17 cellular contexts compared by ENCODE assay signal in genomic region chr9:134181648-134182034, GRCh38. TPM values are rescaled to one million over a fixed set of nuclear protein-coding genes. Genes with fewer than 3 reads are reported as not detected.
DNase-seq lines count a peak whose midpoint lies in the region; ATAC-seq and TF ChIP-seq lines count a peak whose summit lies in the region.
"Had no signal": no experiment of that assay in that cellular context is flagged by ENCODE, and none has a peak within 500 bp of the region (broad histone marks: within the 10 kb centered on the region; RNA-seq: fewer than 3 reads in every experiment).

No MANE protein-coding gene starts in this region.

- H3K4me3 Mint-ChIP-seq in activated CD8-positive, alpha-beta memory T cell treated with anti-CD3 and anti-CD28 coated beads, Interleukin-2, amount 10 ng/mL, durations not matched to agents 7 days and 5 days, result peak overlapping the region; percentile 14
- H3K4me3 Mint-ChIP-seq in brain, result no peak overlapping the region

- no peaks in the 10 kb centered on the region for H4K20me1 ChIP-seq in KMS-11 (ENCODE audit: insufficient read depth)

- DNase-seq in activated CD8-positive, alpha-beta memory T cell treated with anti-CD3 and anti-CD28 coated beads, Interleukin-2, amount 10 ng/mL, durations not matched to agents 7 days and 5 days, result peak; percentile 66
- no peak for DNase-seq in activated CD8-positive, alpha-beta memory T cell treated with anti-CD3 and anti-CD28 coated beads, Interleukin-2, amount 50 U/mL, for 4 hours
- peak; percentile 58 for DNase-seq in posterior vena cava (ENCODE audit: low spot score)
- no peak for DNase-seq in dedifferentiated amniotic fluid mesenchymal stem cell (ENCODE audit: extremely low spot score)
- no peak for DNase-seq in NCI-H774 (lab: John Stamatoyannopoulos, UW)
- DNase-seq: activated CD4-positive, alpha-beta T cell treated with anti-CD3 and anti-CD28 coated beads, Interleukin-2, amount 50 U/mL, for 48 hours; Calu3; GF-D8; SHP77 had no signal

- H3K4me1 ChIP-seq in KMS-11 (ENCODE audit: low read depth, poor library complexity, severe bottlenecking), result peaks cover 30% of the 10 kb centered on the region
- H3K4me1 ChIP-seq: A549 had no signal

- H3K27me3 Mint-ChIP-seq in activated CD8-positive, alpha-beta memory T cell treated with anti-CD3 and anti-CD28 coated beads, Interleukin-2, amount 10 ng/mL, durations not matched to agents 7 days and 5 days, result peaks cover 18% of the 10 kb centered on the region
- H3K27me3 Mint-ChIP-seq in brain, result peaks cover 10% of the 10 kb centered on the region

- peak overlapping the region; percentile 17; the same call in 1 of the 2 replicates for H2AFZ ChIP-seq in KMS-11 (ENCODE audit: low read depth)

- H3K36me3 ChIP-seq in KMS-11 (ENCODE audit: insufficient read depth), result no peaks in the 10 kb centered on the region
- H3K36me3 ChIP-seq: upper lobe of left lung had no signal

- H3K4me1 Mint-ChIP-seq in activated CD8-positive, alpha-beta memory T cell treated with anti-CD3 and anti-CD28 coated beads, Interleukin-2, amount 10 ng/mL, durations not matched to agents 7 days and 5 days, result peaks cover 35% of the 10 kb centered on the region
- peaks cover 26% of the 10 kb centered on the region for H3K4me1 Mint-ChIP-seq in brain

- H3K9me3 Mint-ChIP-seq in activated CD8-positive, alpha-beta memory T cell treated with anti-CD3 and anti-CD28 coated beads, Interleukin-2, amount 10 ng/mL, durations not matched to agents 7 days and 5 days (ENCODE audit: low read depth), result peaks cover 7% of the 10 kb centered on the region
- H3K9me3 Mint-ChIP-seq in brain, result peaks cover 0 to 10% (median 0%) of the 10 kb centered on the region in 5 experiments

- peak overlapping the region; percentile 56 for H3K4me2 ChIP-seq in KMS-11
- H3K4me2 ChIP-seq: A549 had no signal

- H3K27ac ChIP-seq in KMS-11, result peak overlapping the region; percentile 50; the same call in 1 of the 2 replicates
- H3K27ac ChIP-seq: A549, epithelial cell of prostate, psoas muscle, upper lobe of left lung had no signal

- no peak overlapping the region for H3K4me3 ChIP-seq in KMS-11 (IDR thresholded peaks at IDR 0.05; ENCODE audit: insufficient read depth, low read depth, low read length)
- H3K4me3 ChIP-seq: A549, psoas muscle, upper lobe of left lung had no signal

- H3K36me3 Mint-ChIP-seq in activated CD8-positive, alpha-beta memory T cell treated with anti-CD3 and anti-CD28 coated beads, Interleukin-2, amount 10 ng/mL, durations not matched to agents 7 days and 5 days, result peaks cover 6% of the 10 kb centered on the region
- H3K36me3 Mint-ChIP-seq in brain, result no peaks in the 10 kb centered on the region

- intact Hi-C loops in posterior vena cava (cut with DNase I), result no loop called here

- H3K79me2 ChIP-seq in KMS-11 (ENCODE audit: insufficient read depth, low read depth), result no peaks in the 10 kb centered on the region

- peak; percentile 13 for ATAC-seq in activated CD8-positive, alpha-beta memory T cell treated with anti-CD3 and anti-CD28 coated beads, Interleukin-2, amount 10 ng/mL, durations not matched to agents 7 days and 5 days
- no peak for ATAC-seq in HG03095 (IDR thresholded peaks at IDR 0.05; ENCODE audit: unreplicated experiment)
- ATAC-seq: A549, psoas muscle had no signal

- no peak overlapping the region for H3K9ac ChIP-seq in KMS-11

- peaks cover 13% of the 10 kb centered on the region; the same call in 1 of the 2 replicates for H3K27me3 ChIP-seq in KMS-11 (ENCODE audit: insufficient read depth, low read depth)
- H3K27me3 ChIP-seq: upper lobe of left lung had no signal

- no peak for TF ChIP-seq CTCF in KMS-11 (conservative IDR thresholded peaks at IDR 0.05; ENCODE audit: low read depth, low read length)
- TF ChIP-seq CTCF in brain (conservative IDR thresholded peaks at IDR 0.05), result no peak

- CTCF ChIA-PET in activated CD8-positive, alpha-beta memory T cell treated with anti-CD3 and anti-CD28 coated beads, Interleukin-2, amount 10 ng/mL, durations not matched to agents 7 days and 5 days (lab: Charles Lee), result interaction anchor here (3.4 kb wide), 1 partner anchor 11 kb away, joined by 17 read pairs; no protein-coding TSS in a partner anchor

- peak overlapping the region; percentile 42 for H3K27ac Mint-ChIP-seq in activated CD8-positive, alpha-beta memory T cell treated with anti-CD3 and anti-CD28 coated beads, Interleukin-2, amount 10 ng/mL, durations not matched to agents 7 days and 5 days
- peak overlapping the region in 3 of 5 experiments; percentile 1 to 88 (median 62) for H3K27ac Mint-ChIP-seq in brain

RNA-seq across cellular contexts. Expression of gene RNU6ATAC, which starts 17.3 kb away (rescaled TPM):
- total RNA-seq in activated CD8-positive, alpha-beta memory T cell treated with anti-CD3 and anti-CD28 coated beads, Interleukin-2, amount 10 ng/mL, durations not matched to agents 7 days and 5 days, result 10 to 100 TPM in 1 of 2 experiments, not detected in 1; 46.3 TPM
- polyA plus RNA-seq in brain (ENCODE audit: insufficient read depth, low read depth, low replicate concordance), result not detected
- 100 to 1,000 TPM; 327 to 473 TPM for total RNA-seq in posterior vena cava
- total RNA-seq: kidney epithelial cell had no signal
- polyA plus RNA-seq: A549, psoas muscle had no signal

RNA-seq across cellular contexts. Expression of gene WDR5, which starts 45.8 kb away (rescaled TPM):
- total RNA-seq in activated CD8-positive, alpha-beta memory T cell treated with anti-CD3 and anti-CD28 coated beads, Interleukin-2, amount 10 ng/mL, durations not matched to agents 7 days and 5 days, result 10 to 100 TPM; 41.2 to 47.0 TPM
- polyA plus RNA-seq in brain (ENCODE audit: insufficient read depth, low read depth, low replicate concordance), result 48.9 TPM
- total RNA-seq in posterior vena cava, result 10 to 100 TPM; 17.0 to 17.1 TPM

Comparison
In these comparisons a context has a peak if more than half of its experiments do, and no peak if none do; other contexts are left out.
1. DNase-seq: peak in activated CD8-positive, alpha-beta memory T cell treated with anti-CD3 and anti-CD28 coated beads, Interleukin-2, amount 10 ng/mL, durations not matched to agents 7 days and 5 days (single experiment) and posterior vena cava (single experiment); none in activated CD8-positive, alpha-beta memory T cell treated with anti-CD3 and anti-CD28 coated beads, Interleukin-2, amount 50 U/mL, for 4 hours (single experiment), dedifferentiated amniotic fluid mesenchymal stem cell (single experiment) and NCI-H774 (single experiment).
2. RNA of gene RNU6ATAC, which starts 17.3 kb away (total RNA-seq): 327 to 473 TPM in posterior vena cava; 46.3 TPM in activated CD8-positive, alpha-beta memory T cell treated with anti-CD3 and anti-CD28 coated beads, Interleukin-2, amount 10 ng/mL, durations not matched to agents 7 days and 5 days; every median in the first group is over 4 times any median in the second.